ENCODE assay signal across 17 cellular contexts in genomic region chr2:86213699-86214502, GRCh38. TPM values are rescaled to one million over a fixed set of nuclear protein-coding genes. Genes with fewer than 3 reads are reported as not detected.
DNase-seq lines count a peak whose midpoint lies in the region; ATAC-seq and TF ChIP-seq lines count a peak whose summit lies in the region.
"Had no signal": no experiment of that assay in that cellular context is flagged by ENCODE, and none has a peak within 500 bp of the region (broad histone marks: within the 10 kb centered on the region; RNA-seq: fewer than 3 reads in every experiment).

No MANE protein-coding gene starts in this region.

- intact Hi-C loops in OCI-LY7 (cut with micrococcal nuclease; ENCODE audit: unreplicated experiment) = no loop called here

- POLR2A ChIA-PET in naive thymus-derived CD8-positive, alpha-beta T cell (lab: Charles Lee) = no interaction called here
- POLR2A ChIA-PET in OCI-LY7 (lab: Charles Lee) = interaction anchor here (1.0 to 1.3 kb wide), 3 partner anchors 11 to 227 kb away, joined by 3 to 4 read pairs (median 3); partner anchors contain the start of gene KDM3A

- peaks cover 0 to 12% (median 5%) of the 10 kb centered on the region in 4 donors for H3K4me1 Mint-ChIP-seq in naive thymus-derived CD8-positive, alpha-beta T cell

- no peak overlapping the region for H3K4me3 Mint-ChIP-seq in naive thymus-derived CD8-positive, alpha-beta T cell
- H3K4me3 Mint-ChIP-seq: activated B cell treated with CpG ODN at 0.5 μM for 24 hours had no signal

- H3K9me2 ChIP-seq in MM.1S (replicated peaks; ENCODE audit: insufficient read depth, low read length) = no peaks in the 10 kb centered on the region
- H3K9me2 ChIP-seq in OCI-LY7 (ENCODE audit: insufficient read depth, low read length) = no peaks in the 10 kb centered on the region

- BruUV-seq in OCI-LY7 (replicated peaks; lab: Mats Ljungman, UMichigan) = no TSS peak

- no peak overlapping the region for H3K4me2 ChIP-seq in MM.1S (ENCODE audit: low read depth, low read length)
- no peak overlapping the region for H3K4me2 ChIP-seq in OCI-LY7 (ENCODE audit: low read length)

- 0 out of 2 replicates have a peak, but pooled peaks cover 4% of the 10 kb centered on the region for H3K4me1 ChIP-seq in MM.1S (ENCODE audit: low read length)
- peaks cover 16% of the 10 kb centered on the region for H3K4me1 ChIP-seq in OCI-LY7 (ENCODE audit: insufficient read depth, low read length, poor library complexity, severe bottlenecking)
- H3K4me1 ChIP-seq: parathyroid adenoma had no signal

- 0 out of 2 replicates have a peak, but pooled peaks cover 7% of the 10 kb centered on the region for H3F3A ChIP-seq in MM.1S (ENCODE audit: insufficient read depth, low read length)

- no peak for TF ChIP-seq CTCF in MM.1S (IDR thresholded peaks at IDR 0.05; ENCODE audit: low read length)
- TF ChIP-seq CTCF in choroid plexus epithelial cell (conservative IDR thresholded peaks at IDR 0.05; ENCODE audit: low read depth, low read length) = no peak
- TF ChIP-seq CTCF in OCI-LY7 (conservative IDR thresholded peaks at IDR 0.05; ENCODE audit: low read length) = no peak

- no peak for ATAC-seq in naive thymus-derived CD8-positive, alpha-beta T cell
- ATAC-seq in HG03175 (IDR thresholded peaks at IDR 0.05; ENCODE audit: unreplicated experiment) = no peak

- peaks cover 0 to 56% (median 19%) of the 10 kb centered on the region in 3 donors for H3K36me3 Mint-ChIP-seq in naive thymus-derived CD8-positive, alpha-beta T cell

- H3K79me2 ChIP-seq in MM.1S (ENCODE audit: low read length) = no peaks in the 10 kb centered on the region
- no peaks in the 10 kb centered on the region for H3K79me2 ChIP-seq in OCI-LY7 (ENCODE audit: insufficient read depth, low read depth, low read length)
- H3K79me2 ChIP-seq: parathyroid adenoma had no signal

- H3K27ac ChIP-seq in MM.1S (ENCODE audit: low read length) = peak overlapping the region; percentile 17; the same call in 1 of the 2 replicates
- H3K27ac ChIP-seq in OCI-LY7 (ENCODE audit: low read depth, low read length, poor library complexity, severe bottlenecking) = no peak overlapping the region
- H3K27ac ChIP-seq: brain microvascular endothelial cell, epithelial cell of prostate, HL-60, parathyroid adenoma had no signal

- no peak overlapping the region for H3K4me3 ChIP-seq in MM.1S (ENCODE audit: low read length)
- H3K4me3 ChIP-seq in choroid plexus epithelial cell (ENCODE audit: low read depth, low read length) = no peak overlapping the region
- no peak overlapping the region for H3K4me3 ChIP-seq in OCI-LY7 (ENCODE audit: low read depth, low read length, poor library complexity, severe bottlenecking)
- H3K4me3 ChIP-seq: lung had no signal

- H3K9me3 ChIP-seq in MM.1S (replicated peaks; ENCODE audit: insufficient read depth, low read length) = no peaks in the 10 kb centered on the region
- no peaks in the 10 kb centered on the region for H3K9me3 ChIP-seq in OCI-LY7 (ENCODE audit: low read length)

- CTCF ChIA-PET in OCI-LY7 (lab: Charles Lee; ENCODE audit: unreplicated experiment) = no interaction called here

- no peak overlapping the region for H2AFZ ChIP-seq in MM.1S (ENCODE audit: low read length)
- H2AFZ ChIP-seq in OCI-LY7 (ENCODE audit: low read length) = no peak overlapping the region
- H2AFZ ChIP-seq: parathyroid adenoma had no signal

- no peaks in the 10 kb centered on the region for H3K27me3 ChIP-seq in MM.1S (replicated peaks; ENCODE audit: insufficient read depth, low read length)
- H3K27me3 ChIP-seq: brain microvascular endothelial cell had no signal

- no peaks in the 10 kb centered on the region for H3K27me3 Mint-ChIP-seq in naive thymus-derived CD8-positive, alpha-beta T cell
- H3K27me3 Mint-ChIP-seq: activated B cell treated with CpG ODN at 0.5 μM for 24 hours had no signal

- peak overlapping the region in 9 of 10 donors; percentile 0 to 78 (median 57) for H3K27ac Mint-ChIP-seq in naive thymus-derived CD8-positive, alpha-beta T cell
- H3K27ac Mint-ChIP-seq: activated B cell treated with CpG ODN at 0.5 μM for 24 hours had no signal

- no peaks in the 10 kb centered on the region for H4K20me1 ChIP-seq in MM.1S (ENCODE audit: insufficient read depth, low read length)
- H4K20me1 ChIP-seq in OCI-LY7 (ENCODE audit: insufficient read depth, low read length) = no peaks in the 10 kb centered on the region

- no peak overlapping the region for H3K9ac ChIP-seq in MM.1S (ENCODE audit: low read length)
- H3K9ac ChIP-seq: parathyroid adenoma had no signal

- H3K36me3 ChIP-seq in MM.1S (replicated peaks; ENCODE audit: insufficient read depth, low read length) = peaks cover 10% of the 10 kb centered on the region; the same call in 1 of the 2 replicates
- H3K36me3 ChIP-seq in OCI-LY7 (ENCODE audit: insufficient read depth, low read length) = peaks cover 65% of the 10 kb centered on the region

- DNase-seq in NCI-H2196 (lab: John Stamatoyannopoulos, UW; ENCODE audit: unreplicated experiment) (peak; percentile 10), NCI-H2196 treated with DMSO at 0.1 percent for 48 hours (lab: John Stamatoyannopoulos, UW; ENCODE audit: unreplicated experiment) (no peak), MM.1S (no peak), choroid plexus epithelial cell (ENCODE audit: low read depth) (peak; percentile 55), OCI-LY7 (ENCODE audit: low spot score) (no peak), EL (no peak)
- no peak for DNase-seq in naive thymus-derived CD8-positive, alpha-beta T cell
- DNase-seq: ACHN, activated B cell treated with CpG ODN at 0.5 μM for 24 hours, brain microvascular endothelial cell, hippocampal formation, NCI-H524 treated with DMSO at 0.1 percent for 48 hours had no signal

- peaks cover 0 to 2% (median 0%) of the 10 kb centered on the region in 9 donors for H3K9me3 Mint-ChIP-seq in naive thymus-derived CD8-positive, alpha-beta T cell
- H3K9me3 Mint-ChIP-seq: activated B cell treated with CpG ODN at 0.5 μM for 24 hours had no signal

RNA-seq across cellular contexts. Expression of gene MRPL35, which starts 14.6 kb away (rescaled TPM):
- 10 to 100 TPM; 17.8 to 22.8 TPM for total RNA-seq in naive thymus-derived CD8-positive, alpha-beta T cell
- polyA plus RNA-seq in naive thymus-derived CD8-positive, alpha-beta T cell = 10 to 100 TPM; 17.5 to 40.6 (median 24.7) TPM
- total RNA-seq in OCI-LY7 (2014; rRNA removed; shearing (Covaris generic)) = 26.8 and 26.9 TPM in 2 replicates
- 48.7 and 56.8 TPM in 2 replicates for total RNA-seq in OCI-LY7 (2022)

RNA-seq across cellular contexts. Expression of gene IMMT, which starts 18.6 kb away (rescaled TPM):
- 10 to 100 TPM; 79.7 to 86.2 TPM for total RNA-seq in naive thymus-derived CD8-positive, alpha-beta T cell
- 10 to 100 TPM; 47.5 to 71.9 (median 61.4) TPM for polyA plus RNA-seq in naive thymus-derived CD8-positive, alpha-beta T cell
- total RNA-seq in OCI-LY7 (2014; rRNA removed; shearing (Covaris generic)) = 77.3 and 82.1 TPM in 2 replicates
- 121 and 128 TPM in 2 replicates for total RNA-seq in OCI-LY7 (2022)

Comparison
In these comparisons a context has a peak if more than half of its experiments do, and no peak if none do; other contexts are left out.
1. DNase-seq: peak in NCI-H2196 (single experiment) and choroid plexus epithelial cell (single experiment); none in NCI-H2196 treated with DMSO at 0.1 percent for 48 hours (single experiment), MM.1S (single experiment), naive thymus-derived CD8-positive, alpha-beta T cell (0 of 10), OCI-LY7 (single experiment) and EL (single experiment).